ENCODE assay signal across 1 cellular context in the genomic region with DNA sequence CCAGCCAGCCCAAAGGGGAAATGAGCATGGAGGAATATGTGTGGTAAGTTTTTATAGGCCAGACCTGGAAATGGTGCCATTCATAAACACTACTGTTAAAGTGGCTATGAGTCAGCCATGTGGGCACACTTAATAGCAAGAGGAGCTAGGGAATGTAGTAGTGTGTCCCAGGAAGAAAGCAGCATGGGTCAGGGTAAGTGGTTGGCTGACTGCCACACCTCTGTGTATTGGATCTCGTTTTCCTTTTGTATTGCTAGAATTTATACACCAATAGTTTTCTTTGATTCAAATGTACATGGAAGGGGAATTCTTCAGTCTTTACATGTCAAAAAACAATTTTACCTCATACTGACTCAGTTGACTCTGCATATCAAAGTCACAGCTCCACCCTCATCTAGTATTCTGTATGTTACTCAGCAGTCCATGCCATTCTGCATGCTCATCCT.
TF ChIP-seq lines count a peak whose summit lies in the region.

No MANE protein-coding gene starts in this region.

TF ChIP-seq in IMR-90, 13 proteins besides CTCF, POLR2A, EP300 and RAD21 (continued from another document):
- TF ChIP-seq, protein P1, sequence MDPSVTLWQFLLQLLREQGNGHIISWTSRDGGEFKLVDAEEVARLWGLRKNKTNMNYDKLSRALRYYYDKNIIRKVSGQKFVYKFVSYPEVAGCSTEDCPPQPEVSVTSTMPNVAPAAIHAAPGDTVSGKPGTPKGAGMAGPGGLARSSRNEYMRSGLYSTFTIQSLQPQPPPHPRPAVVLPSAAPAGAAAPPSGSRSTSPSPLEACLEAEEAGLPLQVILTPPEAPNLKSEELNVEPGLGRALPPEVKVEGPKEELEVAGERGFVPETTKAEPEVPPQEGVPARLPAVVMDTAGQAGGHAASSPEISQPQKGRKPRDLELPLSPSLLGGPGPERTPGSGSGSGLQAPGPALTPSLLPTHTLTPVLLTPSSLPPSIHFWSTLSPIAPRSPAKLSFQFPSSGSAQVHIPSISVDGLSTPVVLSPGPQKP (IDR thresholded peaks at IDR 0.05; ENCODE audit: borderline replicate concordance, low read depth, low read length), result no peak
- no peak for TF ChIP-seq CEBPB (IDR thresholded peaks at IDR 0.05; ENCODE audit: low read depth, low read length)
- no peak for TF ChIP-seq CHD1 (IDR thresholded peaks at IDR 0.05; ENCODE audit: low read depth, low read length)
TF ChIP-seq in IMR-90: peak in this region for 0.
